ENCODE assay signal across 19 cellular contexts in the genomic region with DNA sequence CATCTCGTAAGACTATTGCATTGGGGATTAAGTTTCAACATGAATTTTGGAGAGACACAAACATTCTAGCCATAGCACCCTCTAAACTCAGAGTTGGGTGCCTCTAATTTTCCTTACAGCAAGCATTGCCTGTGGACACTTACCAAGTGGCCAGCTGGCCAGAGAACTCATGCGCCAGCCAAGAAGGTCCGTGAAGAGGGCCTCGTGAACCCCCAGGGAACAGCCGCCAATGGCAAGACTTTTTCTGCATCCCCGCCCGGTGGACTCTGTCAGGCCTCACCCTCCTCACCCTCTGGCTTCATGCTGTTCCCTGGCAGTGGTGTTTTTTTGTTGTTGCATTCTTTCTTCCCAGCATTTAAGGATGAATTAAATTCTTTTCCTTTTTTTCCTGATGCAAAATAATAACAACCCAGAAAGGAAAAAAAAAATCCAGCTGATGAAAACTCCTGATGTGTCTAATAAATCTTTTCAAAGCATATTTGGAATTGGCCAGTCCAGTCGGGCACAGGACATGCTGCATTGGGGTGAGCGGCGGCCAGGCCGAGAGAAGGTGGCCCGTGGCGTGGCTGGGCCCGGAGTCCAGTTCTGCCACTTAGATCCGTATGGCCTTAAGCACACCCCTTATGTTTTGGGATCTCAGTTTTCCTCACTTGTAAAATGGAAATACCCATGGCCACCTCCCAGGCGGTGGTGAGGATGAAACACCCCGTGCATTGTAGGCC.
DNase-seq lines count a peak whose midpoint lies in the region; ATAC-seq and TF ChIP-seq lines count a peak whose summit lies in the region.
"Had no signal": no experiment of that assay in that cellular context is flagged by ENCODE, and none has a peak within 500 bp of the region (broad histone marks: within the 10 kb centered on the region; RNA-seq: fewer than 3 reads in every experiment).

No MANE protein-coding gene starts in this region.

- H3K27ac Mint-ChIP-seq in HFFc6, result no peak overlapping the region
- H3K27ac Mint-ChIP-seq in activated naive CD4-positive, alpha-beta T cell treated with anti-CD3 and anti-CD28 coated beads, Interleukin-2, amount 10 ng/mL, durations not matched to agents 7 days and 5 days, result no peak overlapping the region
- H3K27ac Mint-ChIP-seq: IgD-negative memory B cell had no signal

- no peak overlapping the region for H4K8ac ChIP-seq in trophoblast cell (ENCODE audit: low read depth, low read length)

- no peak for TF ChIP-seq POLR2A in uterus (IDR thresholded peaks at IDR 0.05)

- no peak overlapping the region for H3K9ac ChIP-seq in trophoblast cell (ENCODE audit: low read length)

- intact Hi-C loops in Right ventricle myocardium inferior (cut with DNase I) (no loop called here), Right ventricle myocardium superior (cut with DNase I) (no loop called here), uterus (cut with DNase I; ENCODE audit: low total_unique reads) (loop anchor here (10.0 kb wide), 1 partner anchor 105 kb away; no protein-coding TSS in a partner anchor)

- no peak overlapping the region for H3K4ac ChIP-seq in trophoblast cell (ENCODE audit: low read depth, low read length)

- H3K36me3 Mint-ChIP-seq in HFFc6 (ENCODE audit: low read depth), result no peaks in the 10 kb centered on the region
- H3K36me3 Mint-ChIP-seq in activated naive CD4-positive, alpha-beta T cell treated with anti-CD3 and anti-CD28 coated beads, Interleukin-2, amount 10 ng/mL, durations not matched to agents 7 days and 5 days, result no peaks in the 10 kb centered on the region
- H3K36me3 Mint-ChIP-seq: CD14-positive monocyte, IgD-negative memory B cell had no signal

- no peaks in the 10 kb centered on the region for H3K4me1 Mint-ChIP-seq in HFFc6 (ENCODE audit: low read depth)
- no peaks in the 10 kb centered on the region for H3K4me1 Mint-ChIP-seq in activated naive CD4-positive, alpha-beta T cell treated with anti-CD3 and anti-CD28 coated beads, Interleukin-2, amount 10 ng/mL, durations not matched to agents 7 days and 5 days
- H3K4me1 Mint-ChIP-seq: CD14-positive monocyte, IgD-negative memory B cell had no signal

- peak overlapping the region in 1 of 2 donors; percentile 65 for H3K27ac ChIP-seq in lung (ENCODE audit: low read depth in 1 of 2, low read length in 1 of 2)
- no peak overlapping the region for H3K27ac ChIP-seq in trophoblast cell (ENCODE audit: low read depth, low read length)
- peak overlapping the region; percentile 27 to 33 for H3K27ac ChIP-seq in uterus

- peak overlapping the region; percentile 12 for H2BK12ac ChIP-seq in trophoblast cell (ENCODE audit: low read length)

- peaks cover 2% of the 10 kb centered on the region for H3K79me2 ChIP-seq in trophoblast cell (ENCODE audit: control insufficient read depth, insufficient read depth, low read length, poor library complexity)

- ATAC-seq in Right ventricle myocardium inferior (peak; percentile 55), Right ventricle myocardium superior (ENCODE audit: poor library complexity) (no peak), lung (ENCODE audit: insufficient read depth, low FRiP score) (no peak), SK-N-SH treated with all-trans-retinoic acid at 6 μM for 48 hours (no peak)
- ATAC-seq: PC-3 had no signal

- no peak overlapping the region for H3K4me2 ChIP-seq in trophoblast cell (ENCODE audit: low read length)

- CTCF ChIA-PET in activated naive CD4-positive, alpha-beta T cell treated with anti-CD3 and anti-CD28 coated beads, Interleukin-2, amount 10 ng/mL, durations not matched to agents 7 days and 5 days (lab: Charles Lee), result no interaction called here

- H3K23ac ChIP-seq in trophoblast cell (ENCODE audit: low read length), result no peak overlapping the region

- peaks cover 24% of the 10 kb centered on the region for H3K27me3 Mint-ChIP-seq in HFFc6 (ENCODE audit: insufficient read depth)
- H3K27me3 Mint-ChIP-seq in activated naive CD4-positive, alpha-beta T cell treated with anti-CD3 and anti-CD28 coated beads, Interleukin-2, amount 10 ng/mL, durations not matched to agents 7 days and 5 days, result peaks cover 15% of the 10 kb centered on the region

- H3K27me3 ChIP-seq in lung (ENCODE audit: control insufficient read depth, insufficient read depth), result no peaks in the 10 kb centered on the region
- H3K27me3 ChIP-seq in trophoblast cell (ENCODE audit: insufficient read depth, low read length), result no peaks in the 10 kb centered on the region
- no peaks in the 10 kb centered on the region for H3K27me3 ChIP-seq in uterus

- TF ChIP-seq CTCF in lung (IDR thresholded peaks at IDR 0.05; ENCODE audit: control extremely low read depth, extremely low read depth), result no peak
- no peak for TF ChIP-seq CTCF in uterus (IDR thresholded peaks at IDR 0.05)
- TF ChIP-seq CTCF in HFFc6 (IDR thresholded peaks at IDR 0.05), result no peak

- no peak overlapping the region for H3K14ac ChIP-seq in trophoblast cell (ENCODE audit: low read length)

- no peaks in the 10 kb centered on the region for H3K4me1 ChIP-seq in lung (ENCODE audit: control insufficient read depth in 2 of 2, insufficient read depth in 2 of 2, low read length in 2 of 2)
- peaks cover 35 to 43% of the 10 kb centered on the region in 2 experiments for H3K4me1 ChIP-seq in trophoblast cell (ENCODE audit: control insufficient read depth in 1 of 2, insufficient read depth in 2 of 2, low read length in 2 of 2)
- peaks cover 4 to 24% of the 10 kb centered on the region in 2 donors for H3K4me1 ChIP-seq in uterus

- H2AFZ ChIP-seq in trophoblast cell (ENCODE audit: insufficient read depth, low read length, poor library complexity), result no peak overlapping the region

- no peak overlapping the region for H2BK5ac ChIP-seq in trophoblast cell (ENCODE audit: low read depth, low read length, poor library complexity)

- H2BK120ac ChIP-seq in trophoblast cell (ENCODE audit: insufficient read depth, low read length, poor library complexity), result no peak overlapping the region

- no peaks in the 10 kb centered on the region for H3K36me3 ChIP-seq in lung (ENCODE audit: control insufficient read depth in 2 of 2, insufficient read depth in 2 of 2, low read length in 2 of 2)
- no peaks in the 10 kb centered on the region for H3K36me3 ChIP-seq in trophoblast cell (ENCODE audit: control insufficient read depth in 1 of 2, insufficient read depth in 2 of 2, low read length in 2 of 2)
- no peaks in the 10 kb centered on the region for H3K36me3 ChIP-seq in uterus

- peaks cover 9% of the 10 kb centered on the region; the same call in 1 of the 2 replicates for H3K9me3 Mint-ChIP-seq in HFFc6
- no peaks in the 10 kb centered on the region for H3K9me3 Mint-ChIP-seq in activated naive CD4-positive, alpha-beta T cell treated with anti-CD3 and anti-CD28 coated beads, Interleukin-2, amount 10 ng/mL, durations not matched to agents 7 days and 5 days
- H3K9me3 Mint-ChIP-seq: IgD-negative memory B cell had no signal

- 82 to 92% methylated on average over 17 of the region's 17 CpGs for WGBS in lung, 2 donors
- WGBS in trophoblast cell (ENCODE audit: extremely low coverage, insufficient coverage, insufficient read length), result no CpG with 5 or more reads among the region's 17 CpGs

- H2AK5ac ChIP-seq in trophoblast cell (ENCODE audit: low read length), result no peak overlapping the region

- H4K12ac ChIP-seq in trophoblast cell (ENCODE audit: low read depth, low read length), result no peak overlapping the region

- H3K4me3 Mint-ChIP-seq in HFFc6, result no peak overlapping the region
- no peak overlapping the region for H3K4me3 Mint-ChIP-seq in activated naive CD4-positive, alpha-beta T cell treated with anti-CD3 and anti-CD28 coated beads, Interleukin-2, amount 10 ng/mL, durations not matched to agents 7 days and 5 days
- H3K4me3 Mint-ChIP-seq: CD14-positive monocyte, IgD-negative memory B cell had no signal

- no peak overlapping the region for H3K4me3 ChIP-seq in lung
- no peak overlapping the region for H3K4me3 ChIP-seq in trophoblast cell (ENCODE audit: low read depth, low read length)
- no peak overlapping the region for H3K4me3 ChIP-seq in uterus

- peaks cover 45% of the 10 kb centered on the region for H3K79me1 ChIP-seq in trophoblast cell (ENCODE audit: low read length)

- no peak overlapping the region for H3K18ac ChIP-seq in trophoblast cell (ENCODE audit: low read length)

- DNase-seq in Right ventricle myocardium inferior (ENCODE audit: missing footprints) (peak; percentile 66), Right ventricle myocardium superior (no peak), lung (ENCODE audit: low spot score) (peak; percentile 29), trophoblast cell (no peak), uterus (peak; percentile 25 to 37), HFFc6 (no peak)
- no peak for DNase-seq in activated naive CD4-positive, alpha-beta T cell treated with anti-CD3 and anti-CD28 coated beads, Interleukin-2, amount 10 ng/mL, durations not matched to agents 7 days and 5 days
- DNase-seq: 8988T, DMS79, Karpas-422, NCI-H1417 treated with DMSO at 0.1 percent for 48 hours, NCI-H1930, NCI-H345, NCI-H524 treated with DMSO at 0.1 percent for 48 hours, PC-3, RPMI8226 had no signal

- H3K9me3 ChIP-seq in lung (ENCODE audit: control insufficient read depth in 2 of 2, insufficient read depth in 1 of 2, low read length in 1 of 2) (peaks cover 0 to 2% of the 10 kb centered on the region in 2 donors), trophoblast cell (ENCODE audit: insufficient read depth, low read depth, low read length) (peaks cover 5% of the 10 kb centered on the region), uterus (no peaks in the 10 kb centered on the region)

- H4K91ac ChIP-seq in trophoblast cell (ENCODE audit: low read depth, low read length), result no peak overlapping the region

TF ChIP-seq in SK-N-SH treated with all-trans-retinoic acid at 6 μM for 48 hours, 23 proteins besides CTCF, POLR2A, EP300 and RAD21 (continues in another document):
- TF ChIP-seq ARNTL (CRISPR knock-in tag; IDR thresholded peaks at IDR 0.05; ENCODE audit: borderline replicate concordance, low read depth), result no peak

Comparison
In these comparisons a context has a peak if more than half of its experiments do, and no peak if none do; other contexts are left out.
1. DNase-seq: peak in Right ventricle myocardium inferior (single experiment), lung (single experiment) and uterus (2 of 2); none in Right ventricle myocardium superior (single experiment), trophoblast cell (0 of 2), HFFc6 (single experiment) and activated naive CD4-positive, alpha-beta T cell treated with anti-CD3 and anti-CD28 coated beads, Interleukin-2, amount 10 ng/mL, durations not matched to agents 7 days and 5 days (single experiment).